17 cellular contexts compared by ENCODE assay signal in the genomic region with DNA sequence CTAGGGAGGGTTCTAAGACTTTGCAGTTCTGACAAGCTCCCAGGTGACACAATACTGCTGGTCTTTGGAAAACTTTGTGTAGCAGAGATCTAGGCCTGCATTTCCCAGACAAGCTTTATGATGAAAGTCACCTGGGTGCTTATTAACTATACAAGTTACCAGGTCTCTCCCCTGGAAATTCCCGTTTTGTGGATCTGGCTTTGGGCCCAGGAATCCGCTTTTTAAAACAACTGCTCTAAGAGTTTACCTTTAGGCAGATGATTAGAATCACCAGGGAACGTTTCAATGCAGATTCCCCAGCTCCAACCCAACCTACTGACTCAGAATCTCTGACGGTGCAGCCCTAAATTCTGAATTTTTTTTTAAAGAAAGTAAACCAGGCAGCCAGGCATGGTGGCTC.
"Had no signal": no experiment of that assay in that cellular context is flagged by ENCODE, and none has a peak within 500 bp of the region (broad histone marks: within the 10 kb centered on the region; RNA-seq: fewer than 3 reads in every experiment).

No MANE protein-coding gene starts in this region.

- H3K9me3 ChIP-seq: ascending aorta, sigmoid colon, thoracic aorta, upper lobe of right lung had no signal

- H3K36me3 Mint-ChIP-seq: stimulated activated effector memory CD8-positive, alpha-beta T cell treated with anti-CD3 and anti-CD28 coated beads, Interleukin-12 subunit alpha, Interleukin-12 subunit beta, amount 100 ng/mL, for 72 hours; T-cell had no signal

- H3K4me1 ChIP-seq: ascending aorta, upper lobe of right lung had no signal

- H3K4me1 Mint-ChIP-seq: activated T-helper 17 cell treated with anti-CD3 and anti-CD28 coated beads, Interleukin-2, amount 50 U/mL, for 72 hours; stimulated activated effector memory CD8-positive, alpha-beta T cell treated with anti-CD3 and anti-CD28 coated beads, Interleukin-12 subunit alpha, Interleukin-12 subunit beta, amount 100 ng/mL, for 72 hours; T-cell had no signal

- H3K9me3 Mint-ChIP-seq: activated naive CD4-positive, alpha-beta T cell treated with anti-CD3 and anti-CD28 coated beads for 36 hours; activated naive CD8-positive, alpha-beta T cell treated with anti-CD3 and anti-CD28 coated beads, Interleukin-2, amount 50 U/mL, for 24 hours; activated T-helper 17 cell treated with anti-CD3 and anti-CD28 coated beads, Interleukin-2, amount 50 U/mL, for 72 hours; nephron progenitor cell; stimulated activated effector memory CD8-positive, alpha-beta T cell treated with anti-CD3 and anti-CD28 coated beads, Interleukin-12 subunit alpha, Interleukin-12 subunit beta, amount 100 ng/mL, for 72 hours; T-cell had no signal

- H3K27ac Mint-ChIP-seq: activated naive CD4-positive, alpha-beta T cell treated with anti-CD3 and anti-CD28 coated beads for 36 hours; activated naive CD8-positive, alpha-beta T cell treated with anti-CD3 and anti-CD28 coated beads, Interleukin-2, amount 50 U/mL, for 24 hours; activated T-helper 17 cell treated with anti-CD3 and anti-CD28 coated beads, Interleukin-2, amount 50 U/mL, for 72 hours; nephron progenitor cell; stimulated activated effector memory CD8-positive, alpha-beta T cell treated with anti-CD3 and anti-CD28 coated beads, Interleukin-12 subunit alpha, Interleukin-12 subunit beta, amount 100 ng/mL, for 72 hours; T-cell had no signal

- H3K4me3 Mint-ChIP-seq: activated naive CD4-positive, alpha-beta T cell treated with anti-CD3 and anti-CD28 coated beads for 36 hours; activated naive CD8-positive, alpha-beta T cell treated with anti-CD3 and anti-CD28 coated beads, Interleukin-2, amount 50 U/mL, for 24 hours; activated T-helper 17 cell treated with anti-CD3 and anti-CD28 coated beads, Interleukin-2, amount 50 U/mL, for 72 hours; nephron progenitor cell; stimulated activated effector memory CD8-positive, alpha-beta T cell treated with anti-CD3 and anti-CD28 coated beads, Interleukin-12 subunit alpha, Interleukin-12 subunit beta, amount 100 ng/mL, for 72 hours; T-cell had no signal

- H3K4me3 ChIP-seq: ascending aorta, cardiac muscle cell, sigmoid colon, thoracic aorta, upper lobe of right lung had no signal

- H3K36me3 ChIP-seq: ascending aorta, cardiac muscle cell, sigmoid colon, thoracic aorta, upper lobe of right lung had no signal

- H3K27me3 ChIP-seq: ascending aorta, cardiac muscle cell, sigmoid colon, upper lobe of right lung had no signal

- DNase-seq: activated CD4-positive, alpha-beta T cell treated with anti-CD3 and anti-CD28 coated beads, Interleukin-2, amount 50 U/mL, for 1 hour; activated naive CD4-positive, alpha-beta T cell treated with anti-CD3 and anti-CD28 coated beads for 36 hours; activated naive CD8-positive, alpha-beta T cell treated with anti-CD3 and anti-CD28 coated beads, Interleukin-2, amount 50 U/mL, for 24 hours; nephron progenitor cell; occipital lobe; sigmoid colon; stimulated activated CD4-positive, alpha-beta T cell treated with anti-CD3 and anti-CD28 coated beads, Interleukin-12 subunit alpha, Interleukin-12 subunit beta, amount 100 ng/mL, for 4 hours; stimulated activated CD4-positive, alpha-beta T cell treated with anti-CD3 and anti-CD28 coated beads, Interleukin-2, amount 100 ng/mL, for 24 hours; T-cell; T1000; upper lobe of right lung had no signal

- ATAC-seq: activated CD4-positive, CD25-positive, alpha-beta regulatory T cell treated with anti-CD3 and anti-CD28 coated beads, Interleukin-2, amount 50 U/mL, for 24 hours; activated naive CD8-positive, alpha-beta T cell treated with anti-CD3 and anti-CD28 coated beads, Interleukin-2, amount 50 U/mL, for 24 hours; activated T-helper 17 cell treated with anti-CD3 and anti-CD28 coated beads, Interleukin-2, amount 50 U/mL, for 72 hours; stimulated activated effector memory CD8-positive, alpha-beta T cell treated with anti-CD3 and anti-CD28 coated beads, Interleukin-12 subunit alpha, Interleukin-12 subunit beta, amount 100 ng/mL, for 72 hours; T-cell; upper lobe of right lung had no signal

- H3K27ac ChIP-seq: ascending aorta, cardiac muscle cell, sigmoid colon, thoracic aorta, upper lobe of right lung had no signal
